8 cellular contexts compared by ENCODE assay signal in the genomic region with DNA sequence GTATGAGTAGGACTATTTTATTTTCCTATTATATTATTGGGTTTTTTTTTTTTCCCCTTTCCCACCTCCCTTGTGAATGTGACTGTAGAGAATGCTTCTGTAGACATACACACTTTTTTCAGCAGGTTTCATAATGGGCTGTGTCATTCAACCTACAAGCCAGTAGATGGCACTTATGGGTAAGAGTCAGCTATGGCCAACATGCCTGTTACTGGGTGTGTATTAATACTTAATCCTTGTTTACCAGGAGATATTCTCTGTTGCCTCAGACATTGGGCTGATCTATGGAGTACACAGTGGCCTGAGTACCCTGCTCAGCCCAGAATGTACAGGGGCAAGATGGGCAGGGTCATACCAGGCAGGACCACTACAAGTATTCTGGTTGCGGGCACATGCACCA.
DNase-seq lines count a peak whose midpoint lies in the region; ATAC-seq and TF ChIP-seq lines count a peak whose summit lies in the region.

No MANE protein-coding gene starts in this region.

- H3K27ac ChIP-seq in DOHH2 (ENCODE audit: low read depth, low read length) (no peak overlapping the region), HL-60 (replicated peaks) (no peak overlapping the region)

- H3K4me2 ChIP-seq in DOHH2 (ENCODE audit: low read length): no peak overlapping the region

- H3K36me3 ChIP-seq in DOHH2 (ENCODE audit: control insufficient read depth, low read length): no peaks in the 10 kb centered on the region

- H3F3A ChIP-seq in DOHH2 (ENCODE audit: control insufficient read depth, insufficient read depth): no peaks in the 10 kb centered on the region

- no peaks in the 10 kb centered on the region for H3K4me1 ChIP-seq in DOHH2 (ENCODE audit: control insufficient read depth, low read length)

- H3K79me2 ChIP-seq in DOHH2 (ENCODE audit: control insufficient read depth, low read length): no peaks in the 10 kb centered on the region

- H3K4me3 Mint-ChIP-seq in T-helper 17 cell: no peak overlapping the region

- peak; percentile 49 for TF ChIP-seq CTCF in DOHH2 (IDR thresholded peaks at IDR 0.05; ENCODE audit: low read depth, low read length, poor library complexity, severe bottlenecking)
- peak; percentile 2 for TF ChIP-seq CTCF in HL-60 (IDR thresholded peaks at IDR 0.05; ENCODE audit: insufficient read depth, low read length)

- no peaks in the 10 kb centered on the region for H3K27me3 ChIP-seq in DOHH2 (ENCODE audit: control insufficient read depth, low read length)
- peaks cover 4% of the 10 kb centered on the region for H3K27me3 ChIP-seq in HL-60 (ENCODE audit: insufficient read depth, poor library complexity, severe bottlenecking)

- H3K4me3 ChIP-seq in DOHH2 (ENCODE audit: low read length) (no peak overlapping the region), HL-60 (replicated peaks; ENCODE audit: insufficient read depth, low read length) (no peak overlapping the region)

- no peaks in the 10 kb centered on the region for H3K4me1 Mint-ChIP-seq in T-helper 17 cell

- no peaks in the 10 kb centered on the region for H3K9me2 ChIP-seq in DOHH2 (replicated peaks; ENCODE audit: control insufficient read depth, low read length)

- H3K9me3 ChIP-seq in DOHH2 (ENCODE audit: control insufficient read depth, insufficient read depth, low read length) (no peaks in the 10 kb centered on the region), T-helper 17 cell (ENCODE audit: control insufficient read depth, low read length, poor library complexity, severe bottlenecking) (no peaks in the 10 kb centered on the region)

- DNase-seq in HL-60 (ENCODE audit: low read depth in 1 of 2, low spot score in 1 of 2) (no peak), UCSD-AML1 (lab: John Stamatoyannopoulos, UW; ENCODE audit: unreplicated experiment) (peak; percentile 13), kidney tubule cell (ENCODE audit: low spot score) (peak; percentile 34), T-helper 17 cell (no peak), DMS79 treated with DMSO at 0.1 percent for 48 hours (lab: John Stamatoyannopoulos, UW) (no peak), SKM-1 (lab: John Stamatoyannopoulos, UW; ENCODE audit: unreplicated experiment) (no peak)

- H3K36me3 Mint-ChIP-seq in T-helper 17 cell (ENCODE audit: low read depth): no peaks in the 10 kb centered on the region

- ATAC-seq in T-helper 17 cell: no peak
- ATAC-seq in GM21515 (IDR thresholded peaks at IDR 0.05; ENCODE audit: unreplicated experiment): no peak

- no peaks in the 10 kb centered on the region for H3K27me3 Mint-ChIP-seq in T-helper 17 cell

- H3K27ac Mint-ChIP-seq in T-helper 17 cell: no peak overlapping the region

- no peaks in the 10 kb centered on the region for H4K20me1 ChIP-seq in DOHH2 (ENCODE audit: control insufficient read depth, insufficient read depth, low read depth, low read length)

Comparison
In these comparisons a context has a peak if more than half of its experiments do, and no peak if none do; other contexts are left out.
1. DNase-seq: peak in UCSD-AML1 (single experiment) and kidney tubule cell (single experiment); none in HL-60 (0 of 2), T-helper 17 cell (0 of 3), DMS79 treated with DMSO at 0.1 percent for 48 hours (single experiment) and SKM-1 (single experiment).